Comparison of ENCODE assay signal across 8 cellular contexts in genomic region chrX:39816871-39817731, GRCh38.
DNase-seq lines count a peak whose midpoint lies in the region; ATAC-seq and TF ChIP-seq lines count a peak whose summit lies in the region.

No MANE protein-coding gene starts in this region.

- peak overlapping the region in 2 of 7 donors; percentile 9 to 13 for H3K27ac Mint-ChIP-seq in CD4-positive, alpha-beta memory T cell
- H3K27ac Mint-ChIP-seq in activated naive CD4-positive, alpha-beta T cell treated with anti-CD3 and anti-CD28 coated beads, Interleukin-2, amount 50 U/mL, for 72 hours, result peak overlapping the region; percentile 72 to 82

- CTCF ChIA-PET in CD4-positive, alpha-beta memory T cell (lab: Charles Lee; ENCODE audit: partially characterized antibody), result interaction anchor here (1.1 to 1.7 kb wide), 6 partner anchors 37 to 450 kb away, joined by 3 to 6 read pairs (median 3); no protein-coding TSS in a partner anchor

- peaks cover 0 to under 1% (median 0%) of the 10 kb centered on the region in 8 donors for H3K9me3 Mint-ChIP-seq in CD4-positive, alpha-beta memory T cell
- H3K9me3 Mint-ChIP-seq in activated naive CD4-positive, alpha-beta T cell treated with anti-CD3 and anti-CD28 coated beads, Interleukin-2, amount 50 U/mL, for 72 hours, result no peaks in the 10 kb centered on the region

- peak overlapping the region in 5 of 8 donors; percentile 10 to 61 (median 35) for H3K4me3 Mint-ChIP-seq in CD4-positive, alpha-beta memory T cell

- TF ChIP-seq CTCF in liver (IDR thresholded peaks at IDR 0.05; ENCODE audit: low read depth, low read length, missing input control), result no peak

- ATAC-seq in activated naive CD4-positive, alpha-beta T cell treated with anti-CD3 and anti-CD28 coated beads, Interleukin-2, amount 50 U/mL, for 72 hours, result peak; percentile 60 to 78
- no peak for ATAC-seq in esophagus mucosa

- no peaks in the 10 kb centered on the region for H3K9me3 ChIP-seq in CD4-positive, alpha-beta memory T cell (ENCODE audit: control insufficient read depth in 1 of 2, low read length in 2 of 2)
- H3K9me3 ChIP-seq in HUES48 (ENCODE audit: control insufficient read depth, insufficient read depth, low read length) (no peaks in the 10 kb centered on the region), liver (ENCODE audit: control insufficient read depth in 4 of 4, low read length in 3 of 4) (no peaks in the 10 kb centered on the region)

- no peaks in the 10 kb centered on the region for H3K27me3 Mint-ChIP-seq in CD4-positive, alpha-beta memory T cell

- no peak overlapping the region for H3K27ac ChIP-seq in CD4-positive, alpha-beta memory T cell (ENCODE audit: low read depth, low read length)
- H3K27ac ChIP-seq in HUES48 (ENCODE audit: low read depth, low read length) (peak overlapping the region; percentile 94), liver (ENCODE audit: low read depth in 1 of 2, low read length in 2 of 2) (peak overlapping the region; percentile 27 to 79)

- H3K36me3 ChIP-seq in CD4-positive, alpha-beta memory T cell (ENCODE audit: insufficient read depth, low read length), result no peaks in the 10 kb centered on the region
- H3K36me3 ChIP-seq in HUES48 (ENCODE audit: control insufficient read depth, insufficient read depth, low read length), result no peaks in the 10 kb centered on the region
- no peaks in the 10 kb centered on the region for H3K36me3 ChIP-seq in liver (ENCODE audit: control insufficient read depth in 4 of 4, insufficient read depth in 3 of 4, low read depth in 1 of 4, low read length in 3 of 4)

- H3K4me1 ChIP-seq in CD4-positive, alpha-beta memory T cell (ENCODE audit: insufficient read depth, low read length), result peaks cover 13% of the 10 kb centered on the region
- H3K4me1 ChIP-seq in HUES48 (ENCODE audit: control insufficient read depth, insufficient read depth, low read length) (peaks cover 40% of the 10 kb centered on the region), liver (ENCODE audit: control insufficient read depth in 4 of 4, insufficient read depth in 4 of 4, low read length in 3 of 4) (peaks cover 8 to 37% (median 26%) of the 10 kb centered on the region in 4 donors)

- no peaks in the 10 kb centered on the region for H3K27me3 ChIP-seq in CD4-positive, alpha-beta memory T cell (ENCODE audit: insufficient read depth, low read length)
- H3K27me3 ChIP-seq in HUES48 (ENCODE audit: control insufficient read depth, insufficient read depth, low read length) (peaks cover 7% of the 10 kb centered on the region; the same call in 1 of the 2 replicates), liver (ENCODE audit: control insufficient read depth in 4 of 4, insufficient read depth in 4 of 4, low read length in 3 of 4) (no peaks in the 10 kb centered on the region)

- WGBS in liver, result 45% methylated on average over 16 of the region's 16 CpGs

- no peaks in the 10 kb centered on the region for H3K36me3 Mint-ChIP-seq in CD4-positive, alpha-beta memory T cell
- no peaks in the 10 kb centered on the region for H3K36me3 Mint-ChIP-seq in activated naive CD4-positive, alpha-beta T cell treated with anti-CD3 and anti-CD28 coated beads, Interleukin-2, amount 50 U/mL, for 72 hours

- peak in 1 of 5 donors; percentile 13 for DNase-seq in CD4-positive, alpha-beta memory T cell
- no peak for DNase-seq in activated naive CD4-positive, alpha-beta T cell treated with anti-CD3 and anti-CD28 coated beads, Interleukin-2, amount 50 U/mL, for 72 hours (ENCODE audit: low spot score in 2 of 2)
- no peak for DNase-seq in NCI-H1048 (lab: John Stamatoyannopoulos, UW)
- no peak for DNase-seq in NCI-H2171 (lab: John Stamatoyannopoulos, UW)
- DNase-seq in CD1c-positive myeloid dendritic cell (ENCODE audit: extremely low spot score), result no peak

- peaks cover 5 to 27% (median 10%) of the 10 kb centered on the region in 4 donors for H3K4me1 Mint-ChIP-seq in CD4-positive, alpha-beta memory T cell

- POLR2A ChIA-PET in CD4-positive, alpha-beta memory T cell (lab: Charles Lee; ENCODE audit: partially characterized antibody), result interaction anchor here (1.2 to 1.8 kb wide), 3 partner anchors 38 to 335 kb away, joined by 3 to 5 read pairs (median 5); partner anchors contain the start of gene BCOR

- intact Hi-C loops in CD4-positive, alpha-beta memory T cell (cut with micrococcal nuclease), result loop anchor here (10.0 kb wide), 1 partner anchor 648 kb away; no protein-coding TSS in a partner anchor

- H3K4me3 ChIP-seq in CD4-positive, alpha-beta memory T cell (ENCODE audit: low read length in 2 of 2), result no peak overlapping the region
- H3K4me3 ChIP-seq in HUES48 (ENCODE audit: low read depth, low read length), result peak overlapping the region; percentile 45
- no peak overlapping the region for H3K4me3 ChIP-seq in liver (ENCODE audit: low read depth in 1 of 3, low read length in 3 of 3)

- H3K9ac ChIP-seq in HUES48 (ENCODE audit: low read depth, low read length) (peak overlapping the region; percentile 44), liver (ENCODE audit: low read depth in 1 of 2, low read length in 2 of 2) (no peak overlapping the region)

- TF ChIP-seq RAD21 in liver (IDR thresholded peaks at IDR 0.05), result peak; percentile 20 to 60

TF ChIP-seq in liver, 16 proteins besides CTCF, POLR2A, EP300 and RAD21:
- TF ChIP-seq HNF4A (conservative IDR thresholded peaks at IDR 0.05) (peak; percentile 43 to 57), NR2F2 (IDR thresholded peaks at IDR 0.05) (peak; percentile 35), EGR1 (IDR thresholded peaks at IDR 0.05; ENCODE audit: low read depth in 2 of 2) (no peak), FOXA1 (IDR thresholded peaks at IDR 0.05) (no peak), SP1 (IDR thresholded peaks at IDR 0.05) (peak; percentile 34), RXRA (IDR thresholded peaks at IDR 0.05) (peak; percentile 63 to 69), FOXA2 (IDR thresholded peaks at IDR 0.05) (peak; percentile 11)
